19 cellular contexts compared by ENCODE assay signal in the genomic region with DNA sequence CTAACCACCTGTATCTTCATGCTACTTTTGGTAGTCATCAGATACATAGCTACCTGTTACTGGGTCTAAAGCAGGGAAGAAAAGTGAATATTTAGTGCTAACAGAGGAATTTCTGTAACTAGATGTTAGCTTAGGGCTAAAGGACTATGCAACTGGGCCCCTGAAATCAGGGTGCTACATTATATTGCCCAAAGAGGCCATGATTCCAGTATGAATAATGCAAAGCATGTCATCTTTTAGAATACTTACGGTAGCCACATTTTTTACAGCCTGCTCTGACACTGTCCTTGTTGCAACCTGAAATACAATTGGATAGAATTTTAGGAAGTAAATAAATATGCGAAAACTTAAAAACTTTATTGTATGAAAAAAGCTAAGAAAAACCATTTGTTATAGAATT. TPM values are rescaled to one million over a fixed set of nuclear protein-coding genes. Genes with fewer than 3 reads are reported as not detected.
DNase-seq lines count a peak whose midpoint lies in the region; FAIRE-seq and TF ChIP-seq lines count a peak whose summit lies in the region.
"Had no signal": no experiment of that assay in that cellular context is flagged by ENCODE, and none has a peak within 500 bp of the region (broad histone marks: within the 10 kb centered on the region; RNA-seq: fewer than 3 reads in every experiment).

No MANE protein-coding gene starts in this region.

- H3K27me3 Mint-ChIP-seq in glutamatergic neuron (ENCODE audit: unreplicated experiment) = no peaks in the 10 kb centered on the region
- H3K27me3 Mint-ChIP-seq: B cell; CD4-positive, CD25-positive, alpha-beta regulatory T cell had no signal

- no peak for DNase-seq in GM19239 (ENCODE audit: insufficient read length, low spot score)
- peak; percentile 10 for DNase-seq in NCI-H69 (lab: John Stamatoyannopoulos, UW)
- no peak for DNase-seq in glutamatergic neuron
- no peak for DNase-seq in GF-D8 (lab: John Stamatoyannopoulos, UW)
- DNase-seq in stimulated activated CD4-positive, alpha-beta T cell treated with anti-CD3 and anti-CD28 coated beads, Interleukin-15, amount 100 ng/mL, for 24 hours = no peak
- DNase-seq: Caco-2; CD4-positive, CD25-positive, alpha-beta regulatory T cell; CD8-positive, alpha-beta T cell; DMS153; DMS79 treated with DMSO at 0.1 percent for 48 hours; H7; HCEC 1CT had no signal

- FAIRE-seq in GM19239 (lab: Jason Lieb, UNC) = peak; percentile 28
- FAIRE-seq: A204.1, GM12892 had no signal

- no peak overlapping the region for H3K4me3 Mint-ChIP-seq in glutamatergic neuron (ENCODE audit: unreplicated experiment)
- H3K4me3 Mint-ChIP-seq: B cell; CD4-positive, CD25-positive, alpha-beta regulatory T cell; CD8-positive, alpha-beta T cell; GM23338 had no signal

- no peaks in the 10 kb centered on the region for H3K9me3 Mint-ChIP-seq in glutamatergic neuron (ENCODE audit: unreplicated experiment)
- H3K9me3 Mint-ChIP-seq: CD4-positive, CD25-positive, alpha-beta regulatory T cell; CD8-positive, alpha-beta T cell; GM23338 had no signal

- no peaks in the 10 kb centered on the region for H3K36me3 Mint-ChIP-seq in glutamatergic neuron (ENCODE audit: unreplicated experiment)

- no peaks in the 10 kb centered on the region for H3K4me1 Mint-ChIP-seq in glutamatergic neuron (ENCODE audit: low read depth, unreplicated experiment)
- H3K4me1 Mint-ChIP-seq: GM23338 had no signal

- no peak overlapping the region for H3K27ac Mint-ChIP-seq in glutamatergic neuron (ENCODE audit: unreplicated experiment)
- H3K27ac Mint-ChIP-seq: B cell; CD4-positive, CD25-positive, alpha-beta regulatory T cell; CD8-positive, alpha-beta T cell; GM23338 had no signal

- peak overlapping the region; percentile 83 for H3K27ac ChIP-seq in 22Rv1
- H3K27ac ChIP-seq: BLaER1, C4-2B had no signal

- TF ChIP-seq CTCF in 22Rv1 (IDR thresholded peaks at IDR 0.05) (no peak), glutamatergic neuron (IDR thresholded peaks at IDR 0.05; ENCODE audit: partially characterized antibody, unreplicated experiment) (no peak)

RNA-seq across cellular contexts. Expression of gene SREK1IP1, which starts 14.4 kb away (rescaled TPM):
- 18.2 TPM for total RNA-seq in glutamatergic neuron (ENCODE audit: unreplicated experiment)

RNA-seq across cellular contexts. Expression of gene CWC27, which starts 14.7 kb away (rescaled TPM):
- total RNA-seq in glutamatergic neuron (ENCODE audit: unreplicated experiment) = 23.3 TPM
